In genomic region chrX:4710618-4711433, GRCh38 we compare ENCODE assay signal across 9 cellular contexts.
DNase-seq lines count a peak whose midpoint lies in the region; ATAC-seq lines count a peak whose summit lies in the region.
"Had no signal": no experiment of that assay in that cellular context is flagged by ENCODE, and none has a peak within 500 bp of the region (broad histone marks: within the 10 kb centered on the region; RNA-seq: fewer than 3 reads in every experiment).

No MANE protein-coding gene starts in this region.

- H3K27ac Mint-ChIP-seq in naive B cell: peak overlapping the region in 2 of 6 donors; percentile 13 to 53

- intact Hi-C loops in sciatic nerve (cut with DNase I) (no loop called here), posterior cingulate gyrus (cut with DNase I) (no loop called here)

- peak overlapping the region in 1 of 8 donors; percentile 13 for H3K4me3 Mint-ChIP-seq in naive B cell

- no peaks in the 10 kb centered on the region for H3K27me3 Mint-ChIP-seq in naive B cell

- H3K9me3 Mint-ChIP-seq in naive B cell: peaks cover 0 to 3% (median 0%) of the 10 kb centered on the region in 7 donors

- peaks cover 0 to 19% (median 14%) of the 10 kb centered on the region in 3 donors for H3K4me1 Mint-ChIP-seq in naive B cell

- no peaks in the 10 kb centered on the region for H3K36me3 Mint-ChIP-seq in naive B cell

- DNase-seq in SIG-M5 treated with dmso at 0.1 percent for 504 hours (lab: John Stamatoyannopoulos, UW; ENCODE audit: unreplicated experiment): peak; percentile 59
- no peak for DNase-seq in naive B cell
- no peak for DNase-seq in sciatic nerve (ENCODE audit: low spot score)
- no peak for DNase-seq in cerebellar cortex (ENCODE audit: low spot score)
- DNase-seq in posterior cingulate gyrus: no peak
- DNase-seq in NCI-H82 (lab: John Stamatoyannopoulos, UW): no peak
- DNase-seq: NCI-H1694 had no signal

- peak; percentile 47 for ATAC-seq in GM18870 (IDR thresholded peaks at IDR 0.05; ENCODE audit: unreplicated experiment)
- ATAC-seq in HG03095 (IDR thresholded peaks at IDR 0.05; ENCODE audit: unreplicated experiment): peak; percentile 69
- ATAC-seq in naive B cell (ENCODE audit: low read depth in 2 of 2): peak; percentile 43 to 65
- ATAC-seq in sciatic nerve: no peak
